Comparison of ENCODE assay signal across 1 cellular context in genomic region chr17:40287494-40288369, GRCh38.
TF ChIP-seq lines count a peak whose summit lies in the region.

Gene CDC6, plus strand, starts transcription at chr17:40287879. Its CDS starts 1,542 bp downstream, at chr17:40289421.

TF ChIP-seq in GM12878, 131 proteins besides CTCF, POLR2A, EP300 and RAD21 (continued from another document and continues in another):
- no peak for TF ChIP-seq REST (IDR thresholded peaks at IDR 0.05; ENCODE audit: low read depth, low read length)
- no peak for TF ChIP-seq SRF (IDR thresholded peaks at IDR 0.05; ENCODE audit: low read depth in 2 of 2, low read length in 2 of 2)
- TF ChIP-seq E2F8 (IDR thresholded peaks at IDR 0.05; ENCODE audit: low read depth, partially characterized antibody): peak; percentile 99
- TF ChIP-seq HDAC2 (IDR thresholded peaks at IDR 0.05): peak; percentile 97
- TF ChIP-seq SMAD5 (IDR thresholded peaks at IDR 0.05; ENCODE audit: low read depth): peak; percentile 54; the same call in 1 of the 2 replicates
- peak; percentile 56 for TF ChIP-seq PKNOX1 (IDR thresholded peaks at IDR 0.05)
- peak; percentile 76 for TF ChIP-seq MAX (IDR thresholded peaks at IDR 0.05; ENCODE audit: low read depth, low read length)
- no peak for TF ChIP-seq ELK1 (IDR thresholded peaks at IDR 0.05; ENCODE audit: low read depth, low read length)
- TF ChIP-seq RCOR1 (conservative IDR thresholded peaks at IDR 0.05; ENCODE audit: low read depth, low read length): no peak
- TF ChIP-seq NFXL1 (IDR thresholded peaks at IDR 0.05; ENCODE audit: borderline replicate concordance): no peak
- no peak for TF ChIP-seq KLF5 (IDR thresholded peaks at IDR 0.05; ENCODE audit: partially characterized antibody)
- TF ChIP-seq PAX5 (IDR thresholded peaks at IDR 0.05; ENCODE audit: borderline replicate concordance, low read depth, low read length): 0 out of 2 replicates have a peak, but pooled peaks have one; percentile 10
- no peak for TF ChIP-seq MYB (IDR thresholded peaks at IDR 0.05; ENCODE audit: borderline replicate concordance, low read depth, low read length)
- TF ChIP-seq NRF1 (conservative IDR thresholded peaks at IDR 0.05; ENCODE audit: low read depth, low read length): peak; percentile 71
- peak; percentile 81 for TF ChIP-seq SIX5 (IDR thresholded peaks at IDR 0.05; ENCODE audit: low read depth, low read length, severe bottlenecking)
- TF ChIP-seq IRF3 (IDR thresholded peaks at IDR 0.05): peak; percentile 76
- peak; percentile 98 for TF ChIP-seq MXI1 (IDR thresholded peaks at IDR 0.05; ENCODE audit: low read depth, low read length)
- no peak for TF ChIP-seq CHD4 (IDR thresholded peaks at IDR 0.05)
- no peak for TF ChIP-seq MEF2A (IDR thresholded peaks at IDR 0.05; ENCODE audit: insufficient read depth, low read depth, low read length)
- peak; percentile 58 for TF ChIP-seq FOXK2 (IDR thresholded peaks at IDR 0.05)
- peak; percentile 100 for TF ChIP-seq SIN3A (IDR thresholded peaks at IDR 0.05; ENCODE audit: low read depth, low read length)
- TF ChIP-seq WRNIP1 (IDR thresholded peaks at IDR 0.05; ENCODE audit: borderline replicate concordance, low read depth, low read length): no peak
- TF ChIP-seq CHD2 (IDR thresholded peaks at IDR 0.05; ENCODE audit: borderline replicate concordance, low read depth, low read length): peak; percentile 89
- TF ChIP-seq ZSCAN29 (IDR thresholded peaks at IDR 0.05): no peak
- no peak for TF ChIP-seq BRCA1 (IDR thresholded peaks at IDR 0.05; ENCODE audit: low read depth, low read length)
- no peak for TF ChIP-seq KAT2A (conservative IDR thresholded peaks at IDR 0.05; ENCODE audit: control insufficient read depth, low read depth, low read length)
- TF ChIP-seq TCF3 (IDR thresholded peaks at IDR 0.05; ENCODE audit: borderline replicate concordance, insufficient read depth, low read depth, low read length): no peak
- no peak for TF ChIP-seq CEBPB (IDR thresholded peaks at IDR 0.05; ENCODE audit: borderline replicate concordance in 1 of 2, low read depth in 2 of 2, low read length in 2 of 2)
- no peak for TF ChIP-seq ATF3 (IDR thresholded peaks at IDR 0.05; ENCODE audit: borderline replicate concordance, extremely low read depth, low read depth, low read length)
- TF ChIP-seq MTA2 (IDR thresholded peaks at IDR 0.05; ENCODE audit: low read depth): no peak
- peak; percentile 88 for TF ChIP-seq SP1 (IDR thresholded peaks at IDR 0.05; ENCODE audit: low read depth, low read length)
- TF ChIP-seq ZBTB11 (CRISPR knock-in tag; IDR thresholded peaks at IDR 0.05): no peak
- TF ChIP-seq SUZ12 (IDR thresholded peaks at IDR 0.05; ENCODE audit: unreplicated experiment): no peak
- TF ChIP-seq YBX1 (IDR thresholded peaks at IDR 0.05): no peak
- TF ChIP-seq STAT1 (conservative IDR thresholded peaks at IDR 0.05): no peak
- TF ChIP-seq RAD51 (IDR thresholded peaks at IDR 0.05): no peak
- TF ChIP-seq HSF1 (IDR thresholded peaks at IDR 0.05; ENCODE audit: low read depth, low read length): peak; percentile 41; the same call in 1 of the 2 replicates
- TF ChIP-seq HCFC1 (IDR thresholded peaks at IDR 0.05; ENCODE audit: low read length): peak; percentile 93
- peak; percentile 91 for TF ChIP-seq POLR2AphosphoS5 (IDR thresholded peaks at IDR 0.05; ENCODE audit: low read length)
- peak; percentile 73 for TF ChIP-seq CBFB (IDR thresholded peaks at IDR 0.05; ENCODE audit: low read depth)
- peak; percentile 86 for TF ChIP-seq TAF1 (IDR thresholded peaks at IDR 0.05; ENCODE audit: borderline replicate concordance, low read depth, low read length)
- TF ChIP-seq ATF2 (IDR thresholded peaks at IDR 0.05; ENCODE audit: low read length): no peak
- peak; percentile 64; the same call in 1 of the 2 replicates for TF ChIP-seq CREB1 (IDR thresholded peaks at IDR 0.05; ENCODE audit: low read depth)
- peak; percentile 99 for TF ChIP-seq RB1 (IDR thresholded peaks at IDR 0.05; ENCODE audit: borderline replicate concordance)
